Comparison of ENCODE assay signal across 19 cellular contexts in the genomic region with DNA sequence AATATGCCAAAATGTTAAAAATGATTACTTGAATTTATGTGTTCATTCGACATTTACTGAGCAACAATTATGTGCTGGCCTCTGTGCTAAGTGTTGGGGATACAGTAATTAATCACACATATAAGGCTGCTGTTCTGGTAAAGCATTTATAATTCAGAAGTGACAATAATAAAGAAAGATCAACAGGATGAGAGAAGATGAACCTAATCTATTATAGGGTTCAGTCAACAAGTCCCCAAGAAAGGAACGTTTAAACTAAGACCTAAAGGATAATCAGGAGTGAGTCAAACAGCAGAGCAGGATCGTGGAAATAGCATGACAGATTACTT.
DNase-seq lines count a peak whose midpoint lies in the region; ATAC-seq and TF ChIP-seq lines count a peak whose summit lies in the region.
"Had no signal": no experiment of that assay in that cellular context is flagged by ENCODE, and none has a peak within 500 bp of the region (broad histone marks: within the 10 kb centered on the region; RNA-seq: fewer than 3 reads in every experiment).

No MANE protein-coding gene starts in this region.

- H3K79me1 ChIP-seq in mesenchymal stem cell (replicated peaks; ENCODE audit: low read length, poor library complexity, severe bottlenecking): no peaks in the 10 kb centered on the region

- H3K4me3 Mint-ChIP-seq in activated CD8-positive, alpha-beta T cell treated with anti-CD3 and anti-CD28 coated beads for 36 hours: no peak overlapping the region
- no peak overlapping the region for H3K4me3 Mint-ChIP-seq in activated CD8-positive, alpha-beta T cell treated with anti-CD3 and anti-CD28 coated beads, Interleukin-2, amount 10 ng/mL, durations not matched to agents 7 days and 5 days
- no peak overlapping the region for H3K4me3 Mint-ChIP-seq in T-helper 17 cell
- H3K4me3 Mint-ChIP-seq: activated naive CD8-positive, alpha-beta T cell treated with anti-CD3 and anti-CD28 coated beads, Interleukin-2, amount 10 ng/mL, durations not matched to agents 7 days and 5 days; H9 had no signal

- TF ChIP-seq CTCF in activated CD8-positive, alpha-beta T cell treated with anti-CD3 and anti-CD28 coated beads for 36 hours (IDR thresholded peaks at IDR 0.05): no peak
- TF ChIP-seq CTCF in HEK293 (tag by site-specific recombination; IDR thresholded peaks at IDR 0.05): no peak
- no peak for TF ChIP-seq CTCF in prostate gland (IDR thresholded peaks at IDR 0.05)

- peak overlapping the region; percentile 25 for H3K27ac Mint-ChIP-seq in activated CD8-positive, alpha-beta T cell treated with anti-CD3 and anti-CD28 coated beads for 36 hours
- H3K27ac Mint-ChIP-seq in activated CD8-positive, alpha-beta T cell treated with anti-CD3 and anti-CD28 coated beads, Interleukin-2, amount 10 ng/mL, durations not matched to agents 7 days and 5 days: no peak overlapping the region
- no peak overlapping the region for H3K27ac Mint-ChIP-seq in T-helper 17 cell
- H3K27ac Mint-ChIP-seq: activated naive CD8-positive, alpha-beta T cell treated with anti-CD3 and anti-CD28 coated beads, Interleukin-2, amount 10 ng/mL, durations not matched to agents 7 days and 5 days had no signal

- H2AFZ ChIP-seq in mesenchymal stem cell (ENCODE audit: low read depth, low read length): no peak overlapping the region

- H3K4me1 ChIP-seq in HEK293 (ENCODE audit: control insufficient read depth, insufficient read depth, low read length) (peaks cover 26% of the 10 kb centered on the region), adipocyte (ENCODE audit: control insufficient read depth, insufficient read depth, low read length) (peaks cover 38% of the 10 kb centered on the region), mesenchymal stem cell (ENCODE audit: control insufficient read depth, insufficient read depth, low read depth, low read length) (peaks cover 3% of the 10 kb centered on the region), prostate gland (replicated peaks) (no peaks in the 10 kb centered on the region)
- H3K4me1 ChIP-seq: spleen, vagina had no signal

- no peak overlapping the region for H4K91ac ChIP-seq in mesenchymal stem cell (ENCODE audit: low read length)

- H3K14ac ChIP-seq in mesenchymal stem cell (ENCODE audit: low read length in 2 of 2): no peak overlapping the region

- POLR2A ChIA-PET in activated CD8-positive, alpha-beta T cell treated with anti-CD3 and anti-CD28 coated beads for 36 hours (lab: Charles Lee): interaction anchor here (0.7 kb wide), 1 partner anchor 836 kb away, joined by 4 read pairs; no protein-coding TSS in a partner anchor
- POLR2A ChIA-PET in activated CD8-positive, alpha-beta T cell treated with anti-CD3 and anti-CD28 coated beads, Interleukin-2, amount 10 ng/mL, durations not matched to agents 7 days and 5 days (lab: Charles Lee): no interaction called here
- POLR2A ChIA-PET in HEK293 (lab: Yijun Ruan, JAX): no interaction called here

- H3K4me2 ChIP-seq in mesenchymal stem cell (ENCODE audit: low read length, poor library complexity, severe bottlenecking): no peak overlapping the region

- H3K4me3 ChIP-seq in HEK293 (ENCODE audit: low read depth, low read length) (no peak overlapping the region), adipocyte (ENCODE audit: low read length) (peak overlapping the region; percentile 8), mesenchymal stem cell (ENCODE audit: insufficient read depth in 1 of 2, low read depth in 1 of 2, low read length in 2 of 2) (peak overlapping the region in 1 of 2 experiments; percentile 50), prostate gland (no peak overlapping the region)
- H3K4me3 ChIP-seq: gastroesophageal sphincter, spleen, vagina had no signal

- H3K27me3 Mint-ChIP-seq in activated CD8-positive, alpha-beta T cell treated with anti-CD3 and anti-CD28 coated beads for 36 hours: no peaks in the 10 kb centered on the region
- no peaks in the 10 kb centered on the region for H3K27me3 Mint-ChIP-seq in activated CD8-positive, alpha-beta T cell treated with anti-CD3 and anti-CD28 coated beads, Interleukin-2, amount 10 ng/mL, durations not matched to agents 7 days and 5 days (ENCODE audit: low read depth)
- H3K27me3 Mint-ChIP-seq in T-helper 17 cell: peaks cover 27% of the 10 kb centered on the region

- H2AK5ac ChIP-seq in mesenchymal stem cell (ENCODE audit: low read length, severe bottlenecking): no peak overlapping the region

- TF ChIP-seq POLR2A in prostate gland (IDR thresholded peaks at IDR 0.05): no peak

- intact Hi-C loops in activated CD8-positive, alpha-beta T cell treated with anti-CD3 and anti-CD28 coated beads for 36 hours (cut with micrococcal nuclease): no loop called here
- intact Hi-C loops in prostate gland (cut with DNase I): no loop called here

- CTCF ChIA-PET in activated CD8-positive, alpha-beta T cell treated with anti-CD3 and anti-CD28 coated beads for 36 hours (lab: Charles Lee): no interaction called here
- CTCF ChIA-PET in activated CD8-positive, alpha-beta T cell treated with anti-CD3 and anti-CD28 coated beads, Interleukin-2, amount 10 ng/mL, durations not matched to agents 7 days and 5 days (lab: Charles Lee): no interaction called here
- CTCF ChIA-PET in HEK293 (lab: Yijun Ruan, JAX): no interaction called here

- H2BK15ac ChIP-seq in mesenchymal stem cell (ENCODE audit: low read depth, poor library complexity, severe bottlenecking): no peak overlapping the region

- no peak overlapping the region for H4K8ac ChIP-seq in mesenchymal stem cell (ENCODE audit: low read length)

- no peaks in the 10 kb centered on the region; a peak in 1 of 3 replicates for H3K36me3 ChIP-seq in HEK293 (ENCODE audit: control insufficient read depth in 2 of 2, insufficient read depth in 1 of 2, low read length in 2 of 2)
- no peaks in the 10 kb centered on the region for H3K36me3 ChIP-seq in adipocyte (ENCODE audit: control insufficient read depth, insufficient read depth, low read length, severe bottlenecking)
- H3K36me3 ChIP-seq in mesenchymal stem cell (ENCODE audit: control insufficient read depth in 1 of 2, insufficient read depth in 2 of 2, low read depth in 1 of 2, low read length in 2 of 2): no peaks in the 10 kb centered on the region
- H3K36me3 ChIP-seq in prostate gland: no peaks in the 10 kb centered on the region
- H3K36me3 ChIP-seq: gastroesophageal sphincter, spleen, vagina had no signal

- no peak overlapping the region for H2BK5ac ChIP-seq in mesenchymal stem cell (ENCODE audit: low read depth, low read length, poor library complexity, severe bottlenecking)

- no peak for DNase-seq in activated CD8-positive, alpha-beta T cell treated with anti-CD3 and anti-CD28 coated beads for 36 hours
- DNase-seq in activated CD8-positive, alpha-beta T cell treated with anti-CD3 and anti-CD28 coated beads, Interleukin-2, amount 10 ng/mL, durations not matched to agents 7 days and 5 days: no peak
- no peak for DNase-seq in adipocyte (ENCODE audit: low read depth)
- no peak for DNase-seq in mesenchymal stem cell
- no peak for DNase-seq in T-helper 17 cell
- no peak for DNase-seq in foreskin melanocyte
- DNase-seq in prostate gland (ENCODE audit: low spot score): no peak
- DNase-seq: activated CD4-positive, CD25-positive, alpha-beta regulatory T cell; activated naive CD8-positive, alpha-beta T cell treated with anti-CD3 and anti-CD28 coated beads, Interleukin-2, amount 10 ng/mL, durations not matched to agents 7 days and 5 days; C1 segment of cervical spinal cord; H9; left colon; NCI-H1105; NCI-H526; spleen; stimulated activated CD8-positive, alpha-beta memory T cell treated with anti-CD3 and anti-CD28 coated beads, Interleukin-4, amount 100 ng/mL, for 48 hours had no signal

- WGBS in mesenchymal stem cell: 20% methylated on average over 1 of the region's 3 CpGs
- 58% methylated on average over 3 of the region's 3 CpGs for WGBS in prostate gland

- H3K27me3 ChIP-seq in adipocyte (replicated peaks; ENCODE audit: control insufficient read depth, insufficient read depth, low read length) (no peaks in the 10 kb centered on the region), mesenchymal stem cell (ENCODE audit: control insufficient read depth in 1 of 2, insufficient read depth in 1 of 2, low read length in 2 of 2) (peaks cover 0 to 8% of the 10 kb centered on the region in 2 experiments), prostate gland (replicated peaks; ENCODE audit: insufficient read depth) (no peaks in the 10 kb centered on the region)
- H3K27me3 ChIP-seq: vagina had no signal

- ATAC-seq in activated CD8-positive, alpha-beta T cell treated with anti-CD3 and anti-CD28 coated beads for 36 hours: peak; percentile 43
- no peak for ATAC-seq in activated CD8-positive, alpha-beta T cell treated with anti-CD3 and anti-CD28 coated beads, Interleukin-2, amount 10 ng/mL, durations not matched to agents 7 days and 5 days
- no peak for ATAC-seq in T-helper 17 cell
- ATAC-seq: gastroesophageal sphincter, left colon had no signal

- no peaks in the 10 kb centered on the region for H3K36me3 Mint-ChIP-seq in activated CD8-positive, alpha-beta T cell treated with anti-CD3 and anti-CD28 coated beads for 36 hours (ENCODE audit: low read depth)
- no peaks in the 10 kb centered on the region for H3K36me3 Mint-ChIP-seq in activated CD8-positive, alpha-beta T cell treated with anti-CD3 and anti-CD28 coated beads, Interleukin-2, amount 10 ng/mL, durations not matched to agents 7 days and 5 days (ENCODE audit: low read depth)
- peaks cover 2% of the 10 kb centered on the region for H3K36me3 Mint-ChIP-seq in T-helper 17 cell (ENCODE audit: low read depth)
- H3K36me3 Mint-ChIP-seq: activated naive CD8-positive, alpha-beta T cell treated with anti-CD3 and anti-CD28 coated beads, Interleukin-2, amount 10 ng/mL, durations not matched to agents 7 days and 5 days had no signal

- no peak overlapping the region for H3K9ac ChIP-seq in adipocyte (ENCODE audit: low read length)
- peak overlapping the region; percentile 76 for H3K9ac ChIP-seq in mesenchymal stem cell (ENCODE audit: low read length)

- peaks cover 35% of the 10 kb centered on the region for H3K4me1 Mint-ChIP-seq in activated CD8-positive, alpha-beta T cell treated with anti-CD3 and anti-CD28 coated beads for 36 hours (ENCODE audit: low read depth)
- H3K4me1 Mint-ChIP-seq in activated CD8-positive, alpha-beta T cell treated with anti-CD3 and anti-CD28 coated beads, Interleukin-2, amount 10 ng/mL, durations not matched to agents 7 days and 5 days (ENCODE audit: low read depth): peaks cover 5% of the 10 kb centered on the region
- no peaks in the 10 kb centered on the region for H3K4me1 Mint-ChIP-seq in T-helper 17 cell

- no peaks in the 10 kb centered on the region for H3K9me3 Mint-ChIP-seq in activated CD8-positive, alpha-beta T cell treated with anti-CD3 and anti-CD28 coated beads for 36 hours
- no peaks in the 10 kb centered on the region for H3K9me3 Mint-ChIP-seq in activated CD8-positive, alpha-beta T cell treated with anti-CD3 and anti-CD28 coated beads, Interleukin-2, amount 10 ng/mL, durations not matched to agents 7 days and 5 days (ENCODE audit: insufficient read depth)

- no peak overlapping the region for H3K4ac ChIP-seq in mesenchymal stem cell (ENCODE audit: low read depth in 1 of 2, low read length in 2 of 2)

- no peak overlapping the region for H3K18ac ChIP-seq in mesenchymal stem cell (ENCODE audit: low read depth in 1 of 2, low read length in 2 of 2)

- H3K23ac ChIP-seq in mesenchymal stem cell (ENCODE audit: low read length in 2 of 2): no peak overlapping the region

- H3K9me3 ChIP-seq in HEK293 (ENCODE audit: control insufficient read depth, insufficient read depth, low read depth, low read length) (no peaks in the 10 kb centered on the region), adipocyte (ENCODE audit: control insufficient read depth, low read length) (no peaks in the 10 kb centered on the region), mesenchymal stem cell (ENCODE audit: control insufficient read depth, low read length) (no peaks in the 10 kb centered on the region), T-helper 17 cell (ENCODE audit: control insufficient read depth, low read length, poor library complexity, severe bottlenecking) (no peaks in the 10 kb centered on the region), prostate gland (no peaks in the 10 kb centered on the region)
- H3K9me3 ChIP-seq: gastroesophageal sphincter, vagina had no signal

- H3K27ac ChIP-seq in HEK293 (ENCODE audit: extremely low read depth, low read depth, low read length) (no peak overlapping the region), mesenchymal stem cell (ENCODE audit: low read length, poor library complexity, severe bottlenecking) (no peak overlapping the region), prostate gland (no peak overlapping the region)
- H3K27ac ChIP-seq: gastroesophageal sphincter, spleen, vagina had no signal

- H2BK120ac ChIP-seq in mesenchymal stem cell (ENCODE audit: low read depth, low read length): no peak overlapping the region

- no peak overlapping the region for H2BK12ac ChIP-seq in mesenchymal stem cell (ENCODE audit: low read length in 2 of 2)
